In the genomic region with DNA sequence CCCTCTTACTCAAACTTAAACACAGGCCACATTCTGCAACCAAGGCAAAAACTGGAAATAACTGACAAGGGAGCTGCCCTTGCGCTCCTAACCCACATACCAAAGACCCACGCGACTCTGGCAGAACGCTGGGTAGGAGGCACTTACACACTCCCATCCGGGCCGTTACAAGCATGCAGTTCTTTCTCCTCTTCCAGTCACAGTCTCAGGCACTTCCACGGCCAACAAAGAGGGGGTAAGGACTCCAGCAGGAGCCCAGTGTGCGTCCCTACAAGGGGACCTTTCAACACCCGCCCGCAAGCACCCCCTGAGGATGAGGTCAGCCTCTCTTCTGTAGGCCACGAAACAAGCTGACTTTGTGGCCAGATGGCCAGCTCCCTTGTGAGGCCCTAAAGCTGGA, we compare ENCODE assay signal across 12 cellular contexts. TPM values are rescaled to one million over a fixed set of nuclear protein-coding genes. Genes with fewer than 3 reads are reported as not detected.
DNase-seq lines count a peak whose midpoint lies in the region; ATAC-seq and TF ChIP-seq lines count a peak whose summit lies in the region.
"Had no signal": no experiment of that assay in that cellular context is flagged by ENCODE, and none has a peak within 500 bp of the region (broad histone marks: within the 10 kb centered on the region; RNA-seq: fewer than 3 reads in every experiment).

No MANE protein-coding gene starts in this region.

- H3K9me3 Mint-ChIP-seq in CD4-positive, CD25-positive, alpha-beta regulatory T cell: no peaks in the 10 kb centered on the region
- no peaks in the 10 kb centered on the region for H3K9me3 Mint-ChIP-seq in activated CD4-positive, alpha-beta memory T cell treated with anti-CD3 and anti-CD28 coated beads for 36 hours
- H3K9me3 Mint-ChIP-seq: effector memory CD8-positive, alpha-beta T cell had no signal

- peak overlapping the region in 1 of 4 donors; percentile 26 for H3K4me3 Mint-ChIP-seq in CD4-positive, CD25-positive, alpha-beta regulatory T cell
- H3K4me3 Mint-ChIP-seq in activated CD4-positive, alpha-beta memory T cell treated with anti-CD3 and anti-CD28 coated beads for 36 hours: no peak overlapping the region
- H3K4me3 Mint-ChIP-seq: effector memory CD8-positive, alpha-beta T cell had no signal

- no peak for TF ChIP-seq CTCF in cardiac muscle cell (IDR thresholded peaks at IDR 0.05; ENCODE audit: low read depth, low read length)

- H3K36me3 ChIP-seq in CD4-positive, CD25-positive, alpha-beta regulatory T cell (ENCODE audit: control insufficient read depth, insufficient read depth, low read length): peaks cover 37% of the 10 kb centered on the region
- H3K36me3 ChIP-seq in cardiac muscle cell: peaks cover 4% of the 10 kb centered on the region

- H3K27ac Mint-ChIP-seq in CD4-positive, CD25-positive, alpha-beta regulatory T cell: peak overlapping the region; percentile 25 to 79 (median 77)
- peak overlapping the region; percentile 67 for H3K27ac Mint-ChIP-seq in activated CD4-positive, alpha-beta memory T cell treated with anti-CD3 and anti-CD28 coated beads for 36 hours

- H3K9me3 ChIP-seq in CD4-positive, CD25-positive, alpha-beta regulatory T cell (ENCODE audit: control insufficient read depth in 2 of 2, low read length in 2 of 2): no peaks in the 10 kb centered on the region
- H3K9me3 ChIP-seq in cardiac muscle cell (ENCODE audit: low read depth): no peaks in the 10 kb centered on the region

- DNase-seq in CD4-positive, CD25-positive, alpha-beta regulatory T cell: no peak
- DNase-seq in activated CD4-positive, alpha-beta memory T cell treated with anti-CD3 and anti-CD28 coated beads for 36 hours: no peak
- DNase-seq in cardiac muscle cell (ENCODE audit: low read depth in 1 of 2, low spot score in 1 of 2) (peak in 1 of 2 donors; percentile 58), posterior vena cava (ENCODE audit: low spot score) (peak; percentile 81), ureter (ENCODE audit: low spot score) (no peak), GF-D8 (lab: John Stamatoyannopoulos, UW) (no peak)
- no peak for DNase-seq in effector CD8-positive, alpha-beta T cell (lab: John Stamatoyannopoulos, UW)
- DNase-seq: effector memory CD8-positive, alpha-beta T cell; IMR-90; T-helper 1 cell had no signal

- POLR2A ChIA-PET in activated CD4-positive, alpha-beta memory T cell treated with anti-CD3 and anti-CD28 coated beads for 36 hours (lab: Charles Lee): interaction anchor here (0.7 kb wide), 1 partner anchor 18 kb away, joined by 4 read pairs; no protein-coding TSS in a partner anchor

- H3K4me3 ChIP-seq in CD4-positive, CD25-positive, alpha-beta regulatory T cell (ENCODE audit: low read depth, low read length): no peak overlapping the region
- H3K4me3 ChIP-seq in cardiac muscle cell: no peak overlapping the region

- no peaks in the 10 kb centered on the region for H3K27me3 ChIP-seq in CD4-positive, CD25-positive, alpha-beta regulatory T cell (ENCODE audit: control insufficient read depth, insufficient read depth, low read length)
- H3K27me3 ChIP-seq in cardiac muscle cell: no peaks in the 10 kb centered on the region

- H3K4me1 Mint-ChIP-seq in CD4-positive, CD25-positive, alpha-beta regulatory T cell: peaks cover 14 to 79% (median 55%) of the 10 kb centered on the region in 4 donors
- peaks cover 73% of the 10 kb centered on the region for H3K4me1 Mint-ChIP-seq in activated CD4-positive, alpha-beta memory T cell treated with anti-CD3 and anti-CD28 coated beads for 36 hours (ENCODE audit: low read depth)

- H3K4me1 ChIP-seq in CD4-positive, CD25-positive, alpha-beta regulatory T cell (ENCODE audit: control insufficient read depth, insufficient read depth, low read length, poor library complexity, severe bottlenecking): peaks cover 14% of the 10 kb centered on the region
- H3K4me1 ChIP-seq in cardiac muscle cell (ENCODE audit: low read depth): peaks cover 30% of the 10 kb centered on the region

- no peak for ATAC-seq in CD4-positive, CD25-positive, alpha-beta regulatory T cell (ENCODE audit: low read depth in 2 of 2)
- no peak for ATAC-seq in GM18502 (IDR thresholded peaks at IDR 0.05; ENCODE audit: poor library complexity, unreplicated experiment)
- ATAC-seq: effector memory CD8-positive, alpha-beta T cell had no signal

- CTCF ChIA-PET in activated CD4-positive, alpha-beta memory T cell treated with anti-CD3 and anti-CD28 coated beads for 36 hours (lab: Charles Lee): no interaction called here

- intact Hi-C loops in activated CD4-positive, alpha-beta memory T cell treated with anti-CD3 and anti-CD28 coated beads for 36 hours (cut with micrococcal nuclease): no loop called here
- intact Hi-C loops in posterior vena cava (cut with DNase I): loop anchor here in 1 of 2 donors (10.0 kb wide), 1 partner anchor 56 kb away; a partner anchor contains a TSS

- peaks cover 60% of the 10 kb centered on the region for H3K36me3 Mint-ChIP-seq in CD4-positive, CD25-positive, alpha-beta regulatory T cell
- peaks cover 38% of the 10 kb centered on the region for H3K36me3 Mint-ChIP-seq in activated CD4-positive, alpha-beta memory T cell treated with anti-CD3 and anti-CD28 coated beads for 36 hours

- H3K27ac ChIP-seq in CD4-positive, CD25-positive, alpha-beta regulatory T cell (ENCODE audit: insufficient read depth, low read length, poor library complexity, severe bottlenecking): no peak overlapping the region
- H3K27ac ChIP-seq in cardiac muscle cell: peak overlapping the region; percentile 42
- H3K27ac ChIP-seq: C4-2B had no signal

- H3K27me3 Mint-ChIP-seq in CD4-positive, CD25-positive, alpha-beta regulatory T cell: no peaks in the 10 kb centered on the region
- no peaks in the 10 kb centered on the region for H3K27me3 Mint-ChIP-seq in activated CD4-positive, alpha-beta memory T cell treated with anti-CD3 and anti-CD28 coated beads for 36 hours
- H3K27me3 Mint-ChIP-seq: effector memory CD8-positive, alpha-beta T cell had no signal

RNA-seq across cellular contexts. Expression of a gene that starts 57.4 kb away (rescaled TPM):
- total RNA-seq in CD4-positive, CD25-positive, alpha-beta regulatory T cell: 80.3 TPM
- polyA plus RNA-seq in CD4-positive, CD25-positive, alpha-beta regulatory T cell: 10 to 100 TPM; 12.7 to 21.5 (median 14.9) TPM
- 10 to 100 TPM; 42.8 to 48.0 TPM for total RNA-seq in activated CD4-positive, alpha-beta memory T cell treated with anti-CD3 and anti-CD28 coated beads for 36 hours
- total RNA-seq in cardiac muscle cell (21.2 and 33.6 TPM in 2 replicates), posterior vena cava (10 to 100 TPM; 13.5 to 14.7 TPM), ureter (89.9 TPM)
- 10.8 and 17.9 TPM in 2 replicates for polyA plus RNA-seq in cardiac muscle cell
